ENCODE assay signal across 24 cellular contexts in the genomic region with DNA sequence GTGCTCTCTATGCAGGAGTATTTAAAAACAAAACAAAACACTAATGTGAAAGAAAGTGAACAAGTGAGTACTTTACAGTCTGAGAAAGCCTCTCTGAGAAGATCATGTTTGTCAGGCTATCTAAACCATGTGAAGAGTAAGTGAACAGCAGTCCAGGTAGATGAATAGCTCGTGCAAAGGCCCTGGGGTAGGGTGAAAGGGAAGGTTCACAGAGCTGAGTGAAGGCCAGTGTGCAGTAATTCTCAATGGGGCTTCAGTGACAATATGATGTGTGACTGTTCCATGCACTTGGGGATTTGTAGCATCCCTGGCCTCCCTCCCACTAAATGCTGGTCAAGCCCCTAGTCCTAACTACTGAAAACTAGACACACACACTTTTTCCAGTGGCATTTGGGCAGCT.
"Had no signal": no experiment of that assay in that cellular context is flagged by ENCODE, and none has a peak within 500 bp of the region (broad histone marks: within the 10 kb centered on the region; RNA-seq: fewer than 3 reads in every experiment).

No MANE protein-coding gene starts in this region.

- H3K36me3 Mint-ChIP-seq: activated naive CD8-positive, alpha-beta T cell; brain had no signal

- H3K4me3 Mint-ChIP-seq: activated naive CD4-positive, alpha-beta T cell treated with anti-CD3 and anti-CD28 coated beads for 36 hours; activated naive CD8-positive, alpha-beta T cell; T-helper 1 cell treated with Interleukin-12 subunit alpha and Interleukin-12 subunit beta and Interleukin-4 antibody, amounts not matched to agents 30 μg/mL and 1 μg/mL, for 36 hours had no signal

- H3K4me1 ChIP-seq: SJSA1 had no signal

- H3K9me3 ChIP-seq: Peyer's patch, SJSA1 had no signal

- H3K27ac ChIP-seq: cardiac muscle cell, Peyer's patch, SJSA1 had no signal

- ATAC-seq: activated CD4-positive, CD25-positive, alpha-beta regulatory T cell treated with anti-CD3 and anti-CD28 coated beads, Interleukin-2, amount 50 U/mL, for 24 hours; SK-N-SH treated with all-trans-retinoic acid at 6 μM for 48 hours had no signal

- H3K27me3 ChIP-seq: cardiac muscle cell, Peyer's patch, SJSA1 had no signal

- H3K36me3 ChIP-seq: cardiac muscle cell, Peyer's patch, SJSA1 had no signal

- H3K27me3 Mint-ChIP-seq: activated naive CD8-positive, alpha-beta T cell had no signal

- H3K9me3 Mint-ChIP-seq: activated naive CD4-positive, alpha-beta T cell treated with anti-CD3 and anti-CD28 coated beads for 36 hours; T-helper 1 cell treated with Interleukin-12 subunit alpha and Interleukin-12 subunit beta and Interleukin-4 antibody, amounts not matched to agents 30 μg/mL and 1 μg/mL, for 36 hours had no signal

- H3K27ac Mint-ChIP-seq: activated naive CD4-positive, alpha-beta T cell treated with anti-CD3 and anti-CD28 coated beads for 36 hours; activated naive CD8-positive, alpha-beta T cell; T-helper 1 cell treated with Interleukin-12 subunit alpha and Interleukin-12 subunit beta and Interleukin-4 antibody, amounts not matched to agents 30 μg/mL and 1 μg/mL, for 36 hours had no signal

- DNase-seq: activated CD4-positive, alpha-beta T cell treated with anti-CD3 and anti-CD28 coated beads for 48 hours; activated CD4-positive, alpha-beta T cell treated with anti-CD3 and anti-CD28 coated beads, Interleukin-2, amount 50 U/mL, for 4 hours; activated gamma-delta T cell; activated naive CD4-positive, alpha-beta T cell treated with anti-CD3 and anti-CD28 coated beads for 36 hours; activated T-cell treated with anti-CD3 and anti-CD28 coated beads for 4 hours; amygdala; cerebellar nuclear complex; Kasumi-1; KBM-7; NCI-H1105 treated with DMSO at 0.1 percent for 48 hours; NCI-H1436 treated with DMSO at 0.1 percent for 48 hours; NCI-H187; NCI-H2081; NCI-H510A treated with DMSO at 0.1 percent for 48 hours; NCI-H69; Peyer's patch; SHP77 had no signal

- H3K4me3 ChIP-seq: cardiac muscle cell, Peyer's patch, SJSA1 had no signal
